In genomic region chr16:81520560-81521135, GRCh38 we compare ENCODE assay signal across 10 cellular contexts.
A peak's percentile ranks its signal among the peaks of the same experiment; 100 is the strongest.
DNase-seq lines count a peak whose midpoint lies in the region; ATAC-seq lines count a peak whose summit lies in the region.
"Had no signal": no experiment of that assay in that cellular context is flagged by ENCODE, and none has a peak within 500 bp of the region (broad histone marks: within the 10 kb centered on the region; RNA-seq: fewer than 3 reads in every experiment).

No MANE protein-coding gene starts in this region.

- H3K4me1 Mint-ChIP-seq in activated CD8-positive, alpha-beta T cell treated with anti-CD3 and anti-CD28 coated beads, Interleukin-2, amount 10 ng/mL, durations not matched to agents 7 days and 5 days (ENCODE audit: low read depth): peaks cover 76% of the 10 kb centered on the region
- peaks cover 14 to 62% (median 23%) of the 10 kb centered on the region in 7 donors for H3K4me1 Mint-ChIP-seq in naive thymus-derived CD4-positive, alpha-beta T cell

- H3K4me3 Mint-ChIP-seq in activated CD8-positive, alpha-beta T cell treated with anti-CD3 and anti-CD28 coated beads, Interleukin-2, amount 10 ng/mL, durations not matched to agents 7 days and 5 days: peak overlapping the region; percentile 64
- H3K4me3 Mint-ChIP-seq in naive thymus-derived CD4-positive, alpha-beta T cell: peak overlapping the region in 1 of 10 donors; percentile 48

- no peaks in the 10 kb centered on the region for H3K9me3 ChIP-seq in naive thymus-derived CD4-positive, alpha-beta T cell (ENCODE audit: control insufficient read depth in 2 of 3, low read length in 3 of 3)

- H3K36me3 Mint-ChIP-seq in activated CD8-positive, alpha-beta T cell treated with anti-CD3 and anti-CD28 coated beads, Interleukin-2, amount 10 ng/mL, durations not matched to agents 7 days and 5 days (ENCODE audit: low read depth): peaks cover 41% of the 10 kb centered on the region
- H3K36me3 Mint-ChIP-seq in naive thymus-derived CD4-positive, alpha-beta T cell: peaks cover 0 to 13% (median 7%) of the 10 kb centered on the region in 5 donors

- peaks cover 0 to 13% (median 0%) of the 10 kb centered on the region in 3 experiments for H3K36me3 ChIP-seq in naive thymus-derived CD4-positive, alpha-beta T cell (ENCODE audit: control insufficient read depth in 2 of 3, insufficient read depth in 3 of 3, low read length in 3 of 3)

- H3K27ac Mint-ChIP-seq in activated CD8-positive, alpha-beta T cell treated with anti-CD3 and anti-CD28 coated beads, Interleukin-2, amount 10 ng/mL, durations not matched to agents 7 days and 5 days: peak overlapping the region; percentile 92
- peak overlapping the region in 8 of 9 donors; percentile 43 to 90 (median 70) for H3K27ac Mint-ChIP-seq in naive thymus-derived CD4-positive, alpha-beta T cell

- ATAC-seq in GM18511 (IDR thresholded peaks at IDR 0.05; ENCODE audit: unreplicated experiment) (peak; percentile 19), GM19351 (IDR thresholded peaks at IDR 0.05; ENCODE audit: unreplicated experiment) (no peak)
- ATAC-seq in activated CD8-positive, alpha-beta T cell treated with anti-CD3 and anti-CD28 coated beads, Interleukin-2, amount 10 ng/mL, durations not matched to agents 7 days and 5 days: peak; percentile 4
- ATAC-seq in naive thymus-derived CD4-positive, alpha-beta T cell: no peak
- ATAC-seq: right cardiac atrium had no signal

- no peaks in the 10 kb centered on the region for H3K9me3 Mint-ChIP-seq in activated CD8-positive, alpha-beta T cell treated with anti-CD3 and anti-CD28 coated beads, Interleukin-2, amount 10 ng/mL, durations not matched to agents 7 days and 5 days (ENCODE audit: insufficient read depth)
- peaks cover 0 to 2% (median 0%) of the 10 kb centered on the region in 11 donors for H3K9me3 Mint-ChIP-seq in naive thymus-derived CD4-positive, alpha-beta T cell

- peak; percentile 78 for DNase-seq in CD1c-positive myeloid dendritic cell (ENCODE audit: extremely low spot score)
- DNase-seq in activated CD8-positive, alpha-beta T cell treated with anti-CD3 and anti-CD28 coated beads, Interleukin-2, amount 10 ng/mL, durations not matched to agents 7 days and 5 days: peak; percentile 32
- DNase-seq in naive thymus-derived CD4-positive, alpha-beta T cell: no peak
- DNase-seq in dermis blood vessel endothelial cell: no peak
- no peak for DNase-seq in NCI-H446 treated with DMSO at 0.1 percent for 48 hours (lab: John Stamatoyannopoulos, UW)
- DNase-seq in HK-2 (ENCODE audit: unreplicated experiment): no peak
- DNase-seq: right cardiac atrium had no signal

- H3K27me3 ChIP-seq in naive thymus-derived CD4-positive, alpha-beta T cell (ENCODE audit: control insufficient read depth in 2 of 2, insufficient read depth in 2 of 2, low read length in 2 of 2): no peaks in the 10 kb centered on the region

- H3K27ac ChIP-seq in naive thymus-derived CD4-positive, alpha-beta T cell (ENCODE audit: low read depth, low read length): no peak overlapping the region

- H3K4me3 ChIP-seq in naive thymus-derived CD4-positive, alpha-beta T cell (ENCODE audit: low read length): no peak overlapping the region
- H3K4me3 ChIP-seq: lung had no signal

- intact Hi-C loops in naive thymus-derived CD4-positive, alpha-beta T cell (cut with micrococcal nuclease): loop anchor here (1.0 to 5.0 kb wide), 6 partner anchors 48 to 197 kb away; no protein-coding TSS in a partner anchor

- POLR2A ChIA-PET in activated CD8-positive, alpha-beta T cell treated with anti-CD3 and anti-CD28 coated beads, Interleukin-2, amount 10 ng/mL, durations not matched to agents 7 days and 5 days (lab: Charles Lee): interaction anchor here (1.0 to 1.7 kb wide), 4 partner anchors 51 to 101 kb away, joined by 3 to 11 read pairs (median 4); partner anchors contain the start of gene CMIP
- POLR2A ChIA-PET in naive thymus-derived CD4-positive, alpha-beta T cell (lab: Charles Lee): no interaction called here

- CTCF ChIA-PET in activated CD8-positive, alpha-beta T cell treated with anti-CD3 and anti-CD28 coated beads, Interleukin-2, amount 10 ng/mL, durations not matched to agents 7 days and 5 days (lab: Charles Lee): interaction anchor here (1.0 to 1.6 kb wide), 3 partner anchors 48 to 117 kb away, joined by 3 to 4 read pairs (median 3); no protein-coding TSS in a partner anchor
- CTCF ChIA-PET in naive thymus-derived CD4-positive, alpha-beta T cell (lab: Charles Lee): no interaction called here

- no peaks in the 10 kb centered on the region for H3K27me3 Mint-ChIP-seq in activated CD8-positive, alpha-beta T cell treated with anti-CD3 and anti-CD28 coated beads, Interleukin-2, amount 10 ng/mL, durations not matched to agents 7 days and 5 days (ENCODE audit: low read depth)
- no peaks in the 10 kb centered on the region for H3K27me3 Mint-ChIP-seq in naive thymus-derived CD4-positive, alpha-beta T cell

- peaks cover 7 to 47% of the 10 kb centered on the region in 2 donors for H3K4me1 ChIP-seq in naive thymus-derived CD4-positive, alpha-beta T cell (ENCODE audit: control insufficient read depth in 2 of 2, insufficient read depth in 2 of 2, low read length in 2 of 2)

Comparison
In these comparisons a context has a peak if more than half of its experiments do, and no peak if none do; other contexts are left out.
1. DNase-seq: peak in CD1c-positive myeloid dendritic cell (single experiment) and activated CD8-positive, alpha-beta T cell treated with anti-CD3 and anti-CD28 coated beads, Interleukin-2, amount 10 ng/mL, durations not matched to agents 7 days and 5 days (single experiment); none in naive thymus-derived CD4-positive, alpha-beta T cell (0 of 9), dermis blood vessel endothelial cell (single experiment), NCI-H446 treated with DMSO at 0.1 percent for 48 hours (single experiment) and HK-2 (single experiment).
2. ATAC-seq: peak in GM18511 (single experiment) and activated CD8-positive, alpha-beta T cell treated with anti-CD3 and anti-CD28 coated beads, Interleukin-2, amount 10 ng/mL, durations not matched to agents 7 days and 5 days (single experiment); none in naive thymus-derived CD4-positive, alpha-beta T cell (single experiment) and GM19351 (single experiment).